In the genomic region with DNA sequence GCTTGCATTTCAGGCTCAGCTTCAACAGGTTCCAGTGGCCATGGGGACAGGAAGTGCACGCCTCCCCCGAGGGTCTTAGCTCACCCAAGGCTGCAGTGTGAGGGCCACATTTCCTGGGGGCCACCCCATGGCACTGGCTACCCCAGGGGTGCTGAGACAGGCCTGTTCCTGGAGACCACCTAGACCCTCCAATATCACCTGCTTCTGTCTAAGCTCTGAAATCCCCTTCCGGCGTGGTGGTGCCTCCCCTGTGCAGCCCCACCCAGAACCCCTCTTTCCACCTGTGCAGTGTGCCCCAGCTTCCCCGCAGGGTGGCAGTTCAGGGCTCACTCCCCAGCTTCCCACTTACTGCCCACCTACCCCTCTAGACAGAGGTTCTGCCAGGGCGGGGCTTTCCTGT, we compare ENCODE assay signal across 14 cellular contexts.
DNase-seq lines count a peak whose midpoint lies in the region; TF ChIP-seq lines count a peak whose summit lies in the region.
"Had no signal": no experiment of that assay in that cellular context is flagged by ENCODE, and none has a peak within 500 bp of the region (broad histone marks: within the 10 kb centered on the region; RNA-seq: fewer than 3 reads in every experiment).

No MANE protein-coding gene starts in this region.

- H3K9me3 ChIP-seq in BLaER1, result no peaks in the 10 kb centered on the region
- no peaks in the 10 kb centered on the region for H3K9me3 ChIP-seq in HEK293 (ENCODE audit: control insufficient read depth, insufficient read depth, low read depth, low read length)
- no peaks in the 10 kb centered on the region for H3K9me3 ChIP-seq in sigmoid colon

- peaks cover 44% of the 10 kb centered on the region for H3K4me1 ChIP-seq in BLaER1
- no peaks in the 10 kb centered on the region for H3K4me1 ChIP-seq in HEK293 (ENCODE audit: control insufficient read depth, insufficient read depth, low read length)
- no peaks in the 10 kb centered on the region for H3K4me1 ChIP-seq in sigmoid colon

- H3K9ac ChIP-seq in BLaER1, result no peak overlapping the region

- WGBS in sigmoid colon, 2 donors, result 75% methylated on average over 6 of the region's 6 CpGs

- POLR2A ChIA-PET in HEK293 (lab: Yijun Ruan, JAX), result no interaction called here

- no peak for TF ChIP-seq CTCF in HEK293 (tag by site-specific recombination; IDR thresholded peaks at IDR 0.05)
- TF ChIP-seq CTCF in sigmoid colon (IDR thresholded peaks at IDR 0.05), result no peak

- no peak for TF ChIP-seq EP300 in sigmoid colon (IDR thresholded peaks at IDR 0.05)

- H4K20me1 ChIP-seq in BLaER1, result peaks cover 78% of the 10 kb centered on the region

- no peak overlapping the region for H3K27ac ChIP-seq in BLaER1
- H3K27ac ChIP-seq in HEK293 (ENCODE audit: extremely low read depth, low read depth, low read length), result no peak overlapping the region
- H3K27ac ChIP-seq in sigmoid colon, result no peak overlapping the region
- H3K27ac ChIP-seq: C4-2B had no signal

- peak overlapping the region; percentile 67 for H3K4me2 ChIP-seq in BLaER1

- no peak overlapping the region for H3K4me3 ChIP-seq in BLaER1
- no peak overlapping the region for H3K4me3 ChIP-seq in HEK293 (ENCODE audit: low read depth, low read length)
- H3K4me3 ChIP-seq in sigmoid colon, result no peak overlapping the region

- H3K27me3 ChIP-seq in BLaER1 (no peaks in the 10 kb centered on the region), sigmoid colon (peaks cover 0 to 10% (median 0%) of the 10 kb centered on the region in 3 donors)

- DNase-seq in islet precursor cell, result peak; percentile 38
- peak; percentile 50 for DNase-seq in sigmoid colon
- no peak for DNase-seq in NCI-H2196 treated with DMSO at 0.1 percent for 48 hours (lab: John Stamatoyannopoulos, UW; ENCODE audit: unreplicated experiment)
- DNase-seq in DMS79 treated with DMSO at 0.1 percent for 48 hours (lab: John Stamatoyannopoulos, UW), result no peak
- DNase-seq in kidney tubule cell (ENCODE audit: low spot score), result no peak
- DNase-seq: DMS153, DMS79, GF-D8, GOT3, H7, IMR-90 had no signal

- H3K36me3 ChIP-seq in BLaER1, result no peaks in the 10 kb centered on the region
- no peaks in the 10 kb centered on the region for H3K36me3 ChIP-seq in HEK293 (ENCODE audit: control insufficient read depth in 2 of 2, insufficient read depth in 1 of 2, low read length in 2 of 2)
- no peaks in the 10 kb centered on the region for H3K36me3 ChIP-seq in sigmoid colon

- intact Hi-C loops in sigmoid colon (cut with DNase I), result no loop called here

- TF ChIP-seq POLR2A in sigmoid colon (IDR thresholded peaks at IDR 0.05), result no peak

- CTCF ChIA-PET in HEK293 (lab: Yijun Ruan, JAX), result no interaction called here

TF ChIP-seq in HEK293, 187 proteins besides CTCF, POLR2A, EP300 and RAD21:
- TF ChIP-seq SCRT2 (tag by site-specific recombination; IDR thresholded peaks at IDR 0.05), result peak; percentile 42; the same call in 1 of the 2 replicates
- no peak for TF ChIP-seq ZBTB8A (tag by site-specific recombination; IDR thresholded peaks at IDR 0.05)

Comparison
In these comparisons a context has a peak if more than half of its experiments do, and no peak if none do; other contexts are left out.
1. DNase-seq: peak in islet precursor cell (single experiment) and sigmoid colon (single experiment); none in NCI-H2196 treated with DMSO at 0.1 percent for 48 hours (single experiment), DMS79 treated with DMSO at 0.1 percent for 48 hours (single experiment) and kidney tubule cell (single experiment).